In genomic region chr14:25396128-25396527, GRCh38 we compare ENCODE assay signal across 21 cellular contexts.
DNase-seq lines count a peak whose midpoint lies in the region; ATAC-seq and TF ChIP-seq lines count a peak whose summit lies in the region.
"Had no signal": no experiment of that assay in that cellular context is flagged by ENCODE, and none has a peak within 500 bp of the region (broad histone marks: within the 10 kb centered on the region; RNA-seq: fewer than 3 reads in every experiment).

No MANE protein-coding gene starts in this region.

- no peaks in the 10 kb centered on the region for H3K9me3 Mint-ChIP-seq in stimulated activated naive CD8-positive, alpha-beta T cell treated with anti-CD3 and anti-CD28 coated beads, Interleukin-15, amount 100 ng/mL, for 72 hours
- H3K9me3 Mint-ChIP-seq: activated CD4-positive, alpha-beta T cell treated with anti-CD3 and anti-CD28 coated beads, Interleukin-2, amount 10 ng/mL, durations not matched to agents 24 days and 14 days had no signal

- ATAC-seq in stimulated activated naive CD8-positive, alpha-beta T cell treated with anti-CD3 and anti-CD28 coated beads, Interleukin-15, Interleukin-2, amounts not matched to agents 100 U/mL and 50 U/mL, for 24 hours, result peak; percentile 52
- no peak for ATAC-seq in stimulated activated naive CD8-positive, alpha-beta T cell treated with anti-CD3 and anti-CD28 coated beads, Interleukin-15, amount 100 ng/mL, for 72 hours
- ATAC-seq in GM19397 (IDR thresholded peaks at IDR 0.05; ENCODE audit: unreplicated experiment) (no peak), upper lobe of right lung (no peak)
- ATAC-seq: HCT116, HepG2, left lobe of liver had no signal

- TF ChIP-seq CTCF in MM.1S (IDR thresholded peaks at IDR 0.05; ENCODE audit: low read length) (no peak), fibroblast of mammary gland (conservative IDR thresholded peaks at IDR 0.05; ENCODE audit: control insufficient read depth, insufficient read depth, low read depth, low read length) (no peak), upper lobe of right lung (IDR thresholded peaks at IDR 0.05) (no peak)

- no peak overlapping the region for H3K4me2 ChIP-seq in MM.1S (ENCODE audit: low read depth, low read length)
- H3K4me2 ChIP-seq: BLaER1 had no signal

- H3K27me3 Mint-ChIP-seq in stimulated activated naive CD8-positive, alpha-beta T cell treated with anti-CD3 and anti-CD28 coated beads, Interleukin-15, amount 100 ng/mL, for 72 hours, result no peaks in the 10 kb centered on the region
- H3K27me3 Mint-ChIP-seq: activated CD4-positive, alpha-beta T cell treated with anti-CD3 and anti-CD28 coated beads, Interleukin-2, amount 10 ng/mL, durations not matched to agents 24 days and 14 days had no signal

- H2AFZ ChIP-seq in MM.1S (ENCODE audit: low read length), result no peak overlapping the region

- no peaks in the 10 kb centered on the region for H4K20me1 ChIP-seq in MM.1S (ENCODE audit: insufficient read depth, low read length)
- H4K20me1 ChIP-seq: BLaER1 had no signal

- H3F3A ChIP-seq in MM.1S (ENCODE audit: insufficient read depth, low read length), result no peaks in the 10 kb centered on the region

- intact Hi-C loops in upper lobe of right lung (cut with DNase I), result no loop called here

- no peaks in the 10 kb centered on the region for H3K9me2 ChIP-seq in MM.1S (replicated peaks; ENCODE audit: insufficient read depth, low read length)

- H3K4me3 Mint-ChIP-seq in stimulated activated naive CD8-positive, alpha-beta T cell treated with anti-CD3 and anti-CD28 coated beads, Interleukin-15, amount 100 ng/mL, for 72 hours, result no peak overlapping the region
- H3K4me3 Mint-ChIP-seq: activated CD4-positive, alpha-beta T cell treated with anti-CD3 and anti-CD28 coated beads, Interleukin-2, amount 10 ng/mL, durations not matched to agents 24 days and 14 days had no signal

- H3K4me1 Mint-ChIP-seq in stimulated activated naive CD8-positive, alpha-beta T cell treated with anti-CD3 and anti-CD28 coated beads, Interleukin-15, amount 100 ng/mL, for 72 hours, result peaks cover 5% of the 10 kb centered on the region
- H3K4me1 Mint-ChIP-seq: activated CD4-positive, alpha-beta T cell treated with anti-CD3 and anti-CD28 coated beads, Interleukin-2, amount 10 ng/mL, durations not matched to agents 24 days and 14 days had no signal

- no peak for DNase-seq in stimulated activated naive CD8-positive, alpha-beta T cell treated with anti-CD3 and anti-CD28 coated beads, Interleukin-15, Interleukin-2, amounts not matched to agents 100 U/mL and 50 U/mL, for 24 hours
- DNase-seq in stimulated activated naive CD8-positive, alpha-beta T cell treated with anti-CD3 and anti-CD28 coated beads, Interleukin-15, amount 100 ng/mL, for 72 hours, result no peak
- peak; percentile 30 for DNase-seq in MM.1S
- peak; percentile 39 for DNase-seq in fibroblast of mammary gland (ENCODE audit: low read depth)
- DNase-seq in stromal cell of bone marrow (ENCODE audit: low read depth), result peak; percentile 28
- no peak for DNase-seq in MG63
- no peak for DNase-seq in upper lobe of right lung
- DNase-seq: activated CD4-positive, alpha-beta T cell treated with anti-CD3 and anti-CD28 coated beads, Interleukin-2, amount 10 ng/mL, durations not matched to agents 24 days and 14 days; activated CD8-positive, alpha-beta memory T cell treated with anti-CD3 and anti-CD28 coated beads, Interleukin-2, amount 50 U/mL, for 4 hours; activated effector memory CD4-positive, alpha-beta T cell treated with anti-CD3 and anti-CD28 coated beads, Interleukin-2, amount 50 U/mL, for 16 hours; amniotic stem cell; DMS 273 treated with DMSO at 0.1 percent for 48 hours; NCI-H1930; NCI-H446; stimulated activated CD4-positive, alpha-beta T cell treated with anti-CD3 and anti-CD28 coated beads, Interleukin-12 subunit alpha, Interleukin-12 subunit beta, amount 100 ng/mL, for 4 hours; SW 1271 had no signal

- no peaks in the 10 kb centered on the region for H3K36me3 ChIP-seq in MM.1S (replicated peaks; ENCODE audit: insufficient read depth, low read length)
- no peaks in the 10 kb centered on the region for H3K36me3 ChIP-seq in MG63
- H3K36me3 ChIP-seq in upper lobe of right lung, result no peaks in the 10 kb centered on the region
- H3K36me3 ChIP-seq: BLaER1 had no signal

- H3K27me3 ChIP-seq in MM.1S (replicated peaks; ENCODE audit: insufficient read depth, low read length) (no peaks in the 10 kb centered on the region; the same call in 1 of the 2 replicates), MG63 (no peaks in the 10 kb centered on the region), upper lobe of right lung (peaks cover 5% of the 10 kb centered on the region)
- H3K27me3 ChIP-seq: BLaER1 had no signal

- H3K4me3 ChIP-seq in MM.1S (ENCODE audit: low read length) (no peak overlapping the region), fibroblast of mammary gland (ENCODE audit: control insufficient read depth, low read depth, low read length) (no peak overlapping the region), MG63 (no peak overlapping the region), upper lobe of right lung (no peak overlapping the region)
- H3K4me3 ChIP-seq: BLaER1 had no signal

- H3K9ac ChIP-seq in MM.1S (ENCODE audit: low read length), result no peak overlapping the region
- H3K9ac ChIP-seq: BLaER1 had no signal

- H3K4me1 ChIP-seq in MM.1S (ENCODE audit: low read length), result no peaks in the 10 kb centered on the region
- no peaks in the 10 kb centered on the region for H3K4me1 ChIP-seq in upper lobe of right lung

- H3K27ac ChIP-seq in MM.1S (ENCODE audit: low read length), result no peak overlapping the region
- no peak overlapping the region for H3K27ac ChIP-seq in upper lobe of right lung
- H3K27ac ChIP-seq: BLaER1 had no signal

- H3K79me2 ChIP-seq in MM.1S (ENCODE audit: low read length), result no peaks in the 10 kb centered on the region

- H3K9me3 ChIP-seq in MM.1S (replicated peaks; ENCODE audit: insufficient read depth, low read length) (no peaks in the 10 kb centered on the region), MG63 (no peaks in the 10 kb centered on the region), upper lobe of right lung (no peaks in the 10 kb centered on the region)
- H3K9me3 ChIP-seq: BLaER1 had no signal

- no peak overlapping the region for H3K27ac Mint-ChIP-seq in stimulated activated naive CD8-positive, alpha-beta T cell treated with anti-CD3 and anti-CD28 coated beads, Interleukin-15, amount 100 ng/mL, for 72 hours
- H3K27ac Mint-ChIP-seq: activated CD4-positive, alpha-beta T cell treated with anti-CD3 and anti-CD28 coated beads, Interleukin-2, amount 10 ng/mL, durations not matched to agents 24 days and 14 days had no signal

Comparison
In these comparisons a context has a peak if more than half of its experiments do, and no peak if none do; other contexts are left out.
1. DNase-seq: peak in MM.1S (single experiment), fibroblast of mammary gland (single experiment) and stromal cell of bone marrow (single experiment); none in stimulated activated naive CD8-positive, alpha-beta T cell treated with anti-CD3 and anti-CD28 coated beads, Interleukin-15, Interleukin-2, amounts not matched to agents 100 U/mL and 50 U/mL, for 24 hours (single experiment), stimulated activated naive CD8-positive, alpha-beta T cell treated with anti-CD3 and anti-CD28 coated beads, Interleukin-15, amount 100 ng/mL, for 72 hours (0 of 2), MG63 (single experiment) and upper lobe of right lung (single experiment).